ENCODE assay signal across 2 cellular contexts in genomic region chr11:27373856-27374602, GRCh38.
TF ChIP-seq lines count a peak whose summit lies in the region.

No MANE protein-coding gene starts in this region.

TF ChIP-seq in A549, 52 proteins besides CTCF, POLR2A, EP300 and RAD21 (continued from another document):
- TF ChIP-seq ZNF302 (CRISPR knock-in tag; IDR thresholded peaks at IDR 0.05): no peak
- TF ChIP-seq HEYL (CRISPR knock-in tag; IDR thresholded peaks at IDR 0.05): no peak
- no peak for TF ChIP-seq NR3C1 (IDR thresholded peaks at IDR 0.05)
- no peak for TF ChIP-seq MAZ (IDR thresholded peaks at IDR 0.05; ENCODE audit: borderline replicate concordance, low read depth, low read length)
- TF ChIP-seq ATOH8 (CRISPR knock-in tag; IDR thresholded peaks at IDR 0.05; ENCODE audit: low read depth): no peak
- no peak for TF ChIP-seq TFCP2L1 (CRISPR knock-in tag; IDR thresholded peaks at IDR 0.05)
- TF ChIP-seq SMC3 (IDR thresholded peaks at IDR 0.05): no peak
- no peak for TF ChIP-seq HES2 (IDR thresholded peaks at IDR 0.05)
- no peak for TF ChIP-seq FOSB (CRISPR knock-in tag; IDR thresholded peaks at IDR 0.05)
- no peak for TF ChIP-seq KDM1A (IDR thresholded peaks at IDR 0.05; ENCODE audit: low read depth)
- no peak for TF ChIP-seq RCOR1 (IDR thresholded peaks at IDR 0.05; ENCODE audit: low read depth, low read length)
- TF ChIP-seq KDM5A (IDR thresholded peaks at IDR 0.05): no peak
- no peak for TF ChIP-seq HOXA7 (CRISPR knock-in tag; IDR thresholded peaks at IDR 0.05)
- no peak for TF ChIP-seq CBX2 (IDR thresholded peaks at IDR 0.05; ENCODE audit: borderline replicate concordance, low read depth)
- TF ChIP-seq ESRRA (IDR thresholded peaks at IDR 0.05; ENCODE audit: borderline replicate concordance, low read length): no peak
- TF ChIP-seq EHMT2 (IDR thresholded peaks at IDR 0.05; ENCODE audit: low read depth): no peak

TF ChIP-seq in liver, 16 proteins besides CTCF, POLR2A, EP300 and RAD21 (continued from another document):
- peak; percentile 59 for TF ChIP-seq ZBTB33 (IDR thresholded peaks at IDR 0.05)
- no peak for TF ChIP-seq EGR1 (IDR thresholded peaks at IDR 0.05; ENCODE audit: low read depth in 2 of 2)
- peak; percentile 62 to 72 for TF ChIP-seq JUND (IDR thresholded peaks at IDR 0.05)
- peak; percentile 45 for TF ChIP-seq MAX (IDR thresholded peaks at IDR 0.05)
- TF ChIP-seq YY1 (IDR thresholded peaks at IDR 0.05): peak; percentile 60
- peak; percentile 71 for TF ChIP-seq REST (IDR thresholded peaks at IDR 0.05)
- peak; percentile 81 to 83 for TF ChIP-seq RXRA (IDR thresholded peaks at IDR 0.05)
- peak in 1 of 2 donors; percentile 9 for TF ChIP-seq GABPA (IDR thresholded peaks at IDR 0.05 in 1 of 2, conservative IDR thresholded peaks at IDR 0.05 in 1 of 2)
- TF ChIP-seq FOXA2 (IDR thresholded peaks at IDR 0.05): peak; percentile 70
- peak; percentile 83 for TF ChIP-seq HNF4G (IDR thresholded peaks at IDR 0.05)
- peak; percentile 90 for TF ChIP-seq SP1 (IDR thresholded peaks at IDR 0.05)
- TF ChIP-seq HNF4A (conservative IDR thresholded peaks at IDR 0.05): peak; percentile 94 to 95
- no peak for TF ChIP-seq TAF1 (conservative IDR thresholded peaks at IDR 0.05)
- TF ChIP-seq FOXA1 (IDR thresholded peaks at IDR 0.05): peak; percentile 55
